17 cellular contexts compared by ENCODE assay signal in genomic region chr7:29548823-29549222, GRCh38. TPM values are rescaled to one million over a fixed set of nuclear protein-coding genes. Genes with fewer than 3 reads are reported as not detected.
A peak's percentile ranks its signal among the peaks of the same experiment; 100 is the strongest.
DNase-seq lines count a peak whose midpoint lies in the region; ATAC-seq, FAIRE-seq and TF ChIP-seq lines count a peak whose summit lies in the region.
"Had no signal": no experiment of that assay in that cellular context is flagged by ENCODE, and none has a peak within 500 bp of the region (broad histone marks: within the 10 kb centered on the region; RNA-seq: fewer than 3 reads in every experiment).

No MANE protein-coding gene starts in this region.

- H3K79me2 ChIP-seq in HepG2 (ENCODE audit: insufficient read depth, low read length) (no peaks in the 10 kb centered on the region), SK-N-SH (ENCODE audit: insufficient read depth) (no peaks in the 10 kb centered on the region), osteoblast (ENCODE audit: insufficient read depth, low read length) (no peaks in the 10 kb centered on the region)

- TF ChIP-seq RAD21 in HepG2 (CRISPR knock-in tag; IDR thresholded peaks at IDR 0.05) (no peak), SK-N-SH (IDR thresholded peaks at IDR 0.05; ENCODE audit: low read length) (no peak)

- H3K27me3 ChIP-seq in HepG2 (ENCODE audit: control insufficient read depth in 1 of 2, insufficient read depth in 2 of 2, low read length in 2 of 2) (no peaks in the 10 kb centered on the region), right lobe of liver (no peaks in the 10 kb centered on the region), RWPE2 (ENCODE audit: insufficient read depth, poor library complexity, severe bottlenecking) (no peaks in the 10 kb centered on the region), SK-N-SH (ENCODE audit: insufficient read depth) (no peaks in the 10 kb centered on the region), osteoblast (ENCODE audit: insufficient read depth, low read length) (peaks cover 5% of the 10 kb centered on the region)

- H2AFZ ChIP-seq in HepG2 (ENCODE audit: low read length) = no peak overlapping the region
- H2AFZ ChIP-seq in SK-N-SH (ENCODE audit: low read depth) = no peak overlapping the region
- H2AFZ ChIP-seq in osteoblast (ENCODE audit: low read length) = no peak overlapping the region

- H3K4me2 ChIP-seq in HepG2 (ENCODE audit: low read depth, low read length) = no peak overlapping the region
- H3K4me2 ChIP-seq in SK-N-SH = no peak overlapping the region
- no peak overlapping the region for H3K4me2 ChIP-seq in osteoblast (ENCODE audit: insufficient read depth, low read length)

- no peaks in the 10 kb centered on the region for H3K9me2 ChIP-seq in SK-N-SH

- TF ChIP-seq EP300 in HepG2 (IDR thresholded peaks at IDR 0.05; ENCODE audit: low read depth in 2 of 2, low read length in 2 of 2) (no peak), HepG2 (CRISPR knock-in tag; IDR thresholded peaks at IDR 0.05; ENCODE audit: borderline replicate concordance) (no peak), SK-N-SH (IDR thresholded peaks at IDR 0.05; ENCODE audit: borderline replicate concordance in 1 of 2, low read depth in 1 of 2, low read length in 1 of 2) (no peak)

- TF ChIP-seq CTCF in HepG2 (CRISPR knock-in tag; IDR thresholded peaks at IDR 0.05) (no peak), right lobe of liver (IDR thresholded peaks at IDR 0.05) (no peak), RWPE2 (IDR thresholded peaks at IDR 0.05; ENCODE audit: poor library complexity, severe bottlenecking) (no peak), epithelial cell of esophagus (IDR thresholded peaks at IDR 0.05; ENCODE audit: insufficient read depth, low read depth, low read length, missing control alignments) (no peak), SK-N-SH (IDR thresholded peaks at IDR 0.05) (no peak), osteoblast (IDR thresholded peaks at IDR 0.05; ENCODE audit: extremely low read depth, low read depth, low read length) (no peak)

- no peak overlapping the region for H3K4me3 ChIP-seq in HepG2 (replicated peaks in 1 of 3; ENCODE audit: insufficient read depth in 1 of 3, low read depth in 2 of 3, low read length in 3 of 3)
- H3K4me3 ChIP-seq in right lobe of liver = no peak overlapping the region
- no peak overlapping the region for H3K4me3 ChIP-seq in RWPE2 (ENCODE audit: severe bottlenecking)
- no peak overlapping the region for H3K4me3 ChIP-seq in epithelial cell of esophagus (ENCODE audit: low read length)
- H3K4me3 ChIP-seq in SK-N-SH (ENCODE audit: low read depth in 2 of 2, low read length in 1 of 2) = no peak overlapping the region
- H3K4me3 ChIP-seq in osteoblast (ENCODE audit: insufficient read depth, low read length) = no peak overlapping the region

- no peaks in the 10 kb centered on the region for H3K4me1 ChIP-seq in HepG2 (ENCODE audit: insufficient read depth, low read length)
- no peaks in the 10 kb centered on the region for H3K4me1 ChIP-seq in right lobe of liver
- no peaks in the 10 kb centered on the region for H3K4me1 ChIP-seq in RWPE2 (ENCODE audit: insufficient read depth, poor library complexity, severe bottlenecking)
- H3K4me1 ChIP-seq in SK-N-SH (ENCODE audit: control insufficient read depth in 1 of 2, insufficient read depth in 2 of 2, low read depth in 1 of 2, low read length in 1 of 2) = no peaks in the 10 kb centered on the region; a peak in 1 of 4 replicates
- no peaks in the 10 kb centered on the region for H3K4me1 ChIP-seq in osteoblast (ENCODE audit: insufficient read depth, low read length)
- H3K4me1 ChIP-seq: BE2C had no signal

- H3K9ac ChIP-seq in HepG2 (ENCODE audit: insufficient read depth, low read depth, low read length) (no peak overlapping the region), SK-N-SH (no peak overlapping the region)

- CTCF ChIA-PET in HepG2 (lab: Yijun Ruan, JAX; ENCODE audit: low intra/inter-chr PET ratio, low total read pairs) = no interaction called here
- CTCF ChIA-PET in SK-N-SH (lab: Yijun Ruan, JAX) = interaction anchor here (0.8 to 2.8 kb wide), 4 partner anchors 17 to 447 kb away, joined by 3 to 9 read pairs (median 3); no protein-coding TSS in a partner anchor

- ATAC-seq in HepG2 (no peak), right lobe of liver (no peak), RWPE2 (ENCODE audit: low read depth) (peak; percentile 42)
- ATAC-seq: HCT116 had no signal

- no peaks in the 10 kb centered on the region for H4K20me1 ChIP-seq in HepG2 (ENCODE audit: insufficient read depth, low read length)
- H4K20me1 ChIP-seq in SK-N-SH (ENCODE audit: insufficient read depth) = no peaks in the 10 kb centered on the region
- H4K20me1 ChIP-seq in osteoblast (ENCODE audit: insufficient read depth, low read length) = no peaks in the 10 kb centered on the region

- TF ChIP-seq POLR2A in HepG2 (IDR thresholded peaks at IDR 0.05; ENCODE audit: insufficient read depth in 1 of 2, low read depth in 2 of 2, low read length in 2 of 2) (no peak), right lobe of liver (IDR thresholded peaks at IDR 0.05) (no peak)

- H3K9me3 ChIP-seq in HepG2 (ENCODE audit: low read length) (no peaks in the 10 kb centered on the region), right lobe of liver (no peaks in the 10 kb centered on the region), RWPE2 (ENCODE audit: severe bottlenecking) (no peaks in the 10 kb centered on the region), SK-N-SH (peaks cover 7% of the 10 kb centered on the region; the same call in 1 of the 2 replicates), osteoblast (ENCODE audit: low read depth, low read length) (no peaks in the 10 kb centered on the region)
- H3K9me3 ChIP-seq: BE2C had no signal

- FAIRE-seq in HepG2 (lab: Jason Lieb, UNC) = no peak
- FAIRE-seq: A204.1, GM12892 had no signal

- intact Hi-C loops in HepG2 (cut with micrococcal nuclease; ENCODE audit: unreplicated experiment) = loop anchor here (10.0 kb wide), 1 partner anchor 54 kb away; no protein-coding TSS in a partner anchor
- intact Hi-C loops in right lobe of liver (cut with DNase I) = no loop called here

- BruUV-seq in HepG2 (replicated peaks; lab: Mats Ljungman, UMichigan) = no TSS peak

- in situ Hi-C loops in HepG2 (cut with HindIII; ENCODE audit: extremely low pct_ligation_motif_present, low pct_unique_long_range_greater_than_20kb) = no loop called here

- POLR2A ChIA-PET in HepG2 (lab: Yijun Ruan, JAX) (interaction anchor here (1.1 kb wide), 1 partner anchor 10 kb away, joined by 3 read pairs; no protein-coding TSS in a partner anchor), SK-N-SH (lab: Yijun Ruan, JAX) (no interaction called here)

- H3K27ac ChIP-seq in HepG2 (ENCODE audit: extremely low read length, insufficient read depth, low read length) (no peak overlapping the region), right lobe of liver (no peak overlapping the region), RWPE2 (ENCODE audit: poor library complexity, severe bottlenecking) (no peak overlapping the region), SK-N-SH (ENCODE audit: low read depth in 2 of 2, low read length in 1 of 2) (no peak overlapping the region), osteoblast (ENCODE audit: low read depth, low read length) (no peak overlapping the region)
- H3K27ac ChIP-seq: C4-2B, HL-60 had no signal

- DNase-seq in HepG2 (ENCODE audit: low spot score) (no peak), right lobe of liver (no peak), RWPE2 (ENCODE audit: low spot score) (no peak), epithelial cell of esophagus (ENCODE audit: low read depth) (peak; percentile 29), SK-N-SH (no peak), hypothalamus (lab: John Stamatoyannopoulos, UW) (no peak), osteoblast (ENCODE audit: insufficient read length, low spot score, missing footprints) (no peak)
- DNase-seq: BE2C; CD4-positive, alpha-beta memory T cell; DND-41; GDM1 had no signal

- peaks cover 0 to 4% of the 10 kb centered on the region in 2 experiments; a peak in 2 of 5 replicates for H3K36me3 ChIP-seq in HepG2 (replicated peaks in 1 of 2; ENCODE audit: control insufficient read depth in 1 of 2, insufficient read depth in 2 of 2, low read length in 2 of 2)
- no peaks in the 10 kb centered on the region for H3K36me3 ChIP-seq in right lobe of liver
- H3K36me3 ChIP-seq in RWPE2 (ENCODE audit: low read depth) = no peaks in the 10 kb centered on the region
- no peaks in the 10 kb centered on the region for H3K36me3 ChIP-seq in SK-N-SH (replicated peaks in 1 of 2; ENCODE audit: control insufficient read depth in 1 of 2, insufficient read depth in 2 of 2, low read length in 1 of 2)
- no peaks in the 10 kb centered on the region for H3K36me3 ChIP-seq in osteoblast (ENCODE audit: insufficient read depth, low read length)
- H3K36me3 ChIP-seq: BE2C had no signal

- 90% methylated on average over 4 of the region's 4 CpGs for WGBS in HepG2 (ENCODE audit: low lambda C conversion rate)
- WGBS in right lobe of liver (ENCODE audit: insufficient coverage, low coverage, low lambda C conversion rate, missing lambda C conversion rate) = 80% methylated on average over 3 of the region's 4 CpGs
- WGBS in SK-N-SH (ENCODE audit: low lambda C conversion rate) = 64% methylated on average over 4 of the region's 4 CpGs

- no peaks in the 10 kb centered on the region for H3F3A ChIP-seq in SK-N-SH (replicated peaks; ENCODE audit: insufficient read depth)

RNA-seq across cellular contexts. Expression of gene PRR15, which starts 14.8 kb away (rescaled TPM):
- 6.2 and 7.8 TPM in 2 replicates for total RNA-seq in HepG2 (2016; rRNA removed; fragmentation: Illumina TruSeq; extraction: Trizol)
- 2.9 and 3.6 TPM in 2 replicates for total RNA-seq in HepG2 (2016; cell fraction: cytosol; rRNA removed; fragmentation: Illumina TruSeq; extraction: Trizol; ENCODE audit: low read depth)
- 4.6 and 9.4 TPM in 2 replicates for total RNA-seq in HepG2 (2016; cell fraction: insoluble cytoplasmic fraction; rRNA removed; fragmentation: Illumina TruSeq; extraction: Trizol)
- total RNA-seq in HepG2 (2016; cell fraction: membrane; rRNA removed; fragmentation: Illumina TruSeq; extraction: Trizol) = 7.8 and 8.3 TPM in 2 replicates
- 7.4 and 7.9 TPM in 2 replicates for total RNA-seq in HepG2 (2016; cell fraction: nucleus; rRNA removed; fragmentation: Illumina TruSeq; extraction: Trizol)
- polyA plus RNA-seq in HepG2 (2011; rRNA removed) = 2.3 and 3.2 TPM in 2 replicates
- 2.9 and 3.1 TPM in 2 replicates for polyA plus RNA-seq in HepG2 (2011; cell fraction: cytosol; rRNA removed)
- polyA plus RNA-seq in HepG2 (2011; cell fraction: nucleus; rRNA removed) = 2.3 and 3.0 TPM in 2 replicates
- 2.8 and 3.6 TPM in 2 replicates for polyA plus RNA-seq in HepG2 (2012)
- polyA plus RNA-seq in HepG2 (2016; cell fraction: cytosol; fragmentation: Illumina TruSeq; extraction: Trizol; ENCODE audit: low read depth) = 2.1 and 2.9 TPM in 2 replicates
- 8.8 and 9.5 TPM in 2 replicates for polyA plus RNA-seq in HepG2 (2016; cell fraction: insoluble cytoplasmic fraction; fragmentation: Illumina TruSeq; extraction: Trizol; ENCODE audit: low read depth)
- polyA plus RNA-seq in HepG2 (2016; cell fraction: membrane; fragmentation: Illumina TruSeq; extraction: Trizol; ENCODE audit: low read depth) = 6.8 and 6.9 TPM in 2 replicates
- polyA plus RNA-seq in HepG2 (2016; cell fraction: nucleus; fragmentation: Illumina TruSeq; extraction: Trizol; ENCODE audit: insufficient read depth, low read depth) = 11.5 and 13.0 TPM in 2 replicates
- 0.19 and 2.5 TPM in 2 replicates for polyA minus RNA-seq in HepG2 (2011; rRNA and poly(A)+ RNA removed; ENCODE audit: low replicate concordance)
- 2.4 and 2.6 TPM in 2 replicates for polyA minus RNA-seq in HepG2 (2011; cell fraction: cytosol; rRNA and poly(A)+ RNA removed)
- 2.4 and 2.8 TPM in 2 replicates for polyA minus RNA-seq in HepG2 (2011; cell fraction: nucleus; rRNA and poly(A)+ RNA removed)
- total RNA-seq in right lobe of liver = 1 to 10 TPM in 1 of 6 experiments, under 1 TPM in 2, not detected in 3; 0.18 to 1.3 (median 0.42) TPM
- polyA plus RNA-seq in SK-N-SH (2012; rRNA removed) = 0.36 and 0.49 TPM in 2 replicates
- 0.39 and 0.60 TPM in 2 replicates for polyA plus RNA-seq in SK-N-SH (2012; cell fraction: cytosol; rRNA removed)
- 0.41 and 0.58 TPM in 2 replicates for polyA plus RNA-seq in SK-N-SH (2012; cell fraction: nucleus; rRNA removed)
- total RNA-seq in osteoblast = 1.1 and 1.2 TPM in 2 replicates
- total RNA-seq: CD4-positive, alpha-beta memory T cell had no signal
- polyA plus RNA-seq: AG04450; CD4-positive, alpha-beta memory T cell had no signal
